In the genomic region with DNA sequence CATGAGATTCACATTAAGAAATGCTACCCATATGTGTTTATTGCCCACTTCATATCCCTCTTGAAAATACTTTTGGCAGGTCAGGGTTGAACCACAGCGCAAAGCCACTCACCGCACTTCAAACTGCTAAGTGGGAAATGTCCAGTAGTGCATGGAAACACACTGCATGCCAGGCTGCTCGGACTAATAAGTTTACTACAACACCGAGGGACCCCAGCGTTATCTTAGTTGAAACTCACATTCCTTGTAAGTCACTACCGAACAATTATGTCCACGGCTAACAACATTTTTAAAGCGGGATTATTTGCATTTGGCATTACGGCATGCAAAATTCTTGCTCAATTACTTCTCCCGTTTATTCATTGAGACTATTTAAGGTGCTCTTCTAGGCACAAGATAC, we compare ENCODE assay signal across 15 cellular contexts. TPM values are rescaled to one million over a fixed set of nuclear protein-coding genes. Genes with fewer than 3 reads are reported as not detected.
A peak's percentile ranks its signal among the peaks of the same experiment; 100 is the strongest.
DNase-seq lines count a peak whose midpoint lies in the region; ATAC-seq and TF ChIP-seq lines count a peak whose summit lies in the region.
"Had no signal": no experiment of that assay in that cellular context is flagged by ENCODE, and none has a peak within 500 bp of the region (broad histone marks: within the 10 kb centered on the region; RNA-seq: fewer than 3 reads in every experiment).

No MANE protein-coding gene starts in this region.

- no peaks in the 10 kb centered on the region for H3K36me3 ChIP-seq in SK-N-MC (ENCODE audit: insufficient read depth, low read length)
- H3K36me3 ChIP-seq: BE2C, heart right ventricle, sigmoid colon had no signal

- no peak for TF ChIP-seq CTCF in type B pancreatic cell (conservative IDR thresholded peaks at IDR 0.05)

- peak overlapping the region; percentile 72 for H3K27ac Mint-ChIP-seq in type B pancreatic cell

- no peaks in the 10 kb centered on the region for H3K27me3 ChIP-seq in right cardiac atrium (ENCODE audit: control insufficient read depth, insufficient read depth)
- H3K27me3 ChIP-seq: BE2C, heart right ventricle, sigmoid colon had no signal

- TF ChIP-seq POLR2A in erythroblast (IDR thresholded peaks at IDR 0.05; ENCODE audit: low read length): no peak

- intact Hi-C loops in right cardiac atrium (cut with DNase I) (loop anchor here in 1 of 4 donors (5.0 kb wide), 1 partner anchor 36 kb away; no protein-coding TSS in a partner anchor), cardiac septum (cut with DNase I) (no loop called here)

- WGBS in right cardiac atrium: 35% methylated on average over 10 of the region's 10 CpGs

- H3K4me1 ChIP-seq in right cardiac atrium (ENCODE audit: control insufficient read depth, insufficient read depth, low read length): peaks cover 26% of the 10 kb centered on the region

- ATAC-seq in right cardiac atrium (no peak), HG03025 (IDR thresholded peaks at IDR 0.05; ENCODE audit: low FRiP score, unreplicated experiment) (no peak)
- ATAC-seq: heart right ventricle had no signal

- no peaks in the 10 kb centered on the region for H3K27me3 Mint-ChIP-seq in type B pancreatic cell
- H3K27me3 Mint-ChIP-seq: activated naive CD8-positive, alpha-beta T cell treated with anti-CD3 and anti-CD28 coated beads for 36 hours had no signal

- H3K36me3 Mint-ChIP-seq in type B pancreatic cell: peaks cover 13% of the 10 kb centered on the region

- H3K9me3 Mint-ChIP-seq in type B pancreatic cell: peaks cover 3% of the 10 kb centered on the region

- no peak overlapping the region for H3K4me3 ChIP-seq in right cardiac atrium (ENCODE audit: low read length)
- H3K4me3 ChIP-seq in SK-N-MC: no peak overlapping the region
- H3K4me3 ChIP-seq: sigmoid colon had no signal

- peak overlapping the region; percentile 15 for H3K27ac ChIP-seq in right cardiac atrium (ENCODE audit: low read length)
- peak overlapping the region; percentile 30; the same call in 1 of the 2 replicates for H3K27ac ChIP-seq in SK-N-MC

- H3K9me3 ChIP-seq in right cardiac atrium (ENCODE audit: control insufficient read depth, low read length): no peaks in the 10 kb centered on the region
- H3K9me3 ChIP-seq in SK-N-MC (ENCODE audit: low read depth, low read length): no peaks in the 10 kb centered on the region
- H3K9me3 ChIP-seq: BE2C, heart right ventricle, sigmoid colon had no signal

- peak overlapping the region; percentile 65 for H3K4me3 Mint-ChIP-seq in type B pancreatic cell

- peak in 2 of 3 donors; percentile 25 to 59 for DNase-seq in right cardiac atrium
- DNase-seq in cardiac septum (ENCODE audit: low spot score): no peak
- no peak for DNase-seq in SK-N-MC (ENCODE audit: low read depth, low spot score)
- DNase-seq in left kidney (ENCODE audit: low read depth, low spot score): peak; percentile 56
- DNase-seq in type B pancreatic cell (ENCODE audit: extremely low spot score, unreplicated experiment): no peak
- no peak for DNase-seq in erythroblast (lab: John Stamatoyannopoulos, UW)
- no peak for DNase-seq in NAMALWA (ENCODE audit: low spot score)
- DNase-seq: activated CD4-positive, alpha-beta T cell treated with anti-CD3 and anti-CD28 coated beads, Interleukin-2, amount 50 U/mL, for 4 hours; activated naive CD8-positive, alpha-beta T cell treated with anti-CD3 and anti-CD28 coated beads for 36 hours; BE2C; heart right ventricle; NCI-H1417; sigmoid colon; T-helper 1 cell had no signal

- H3K9ac ChIP-seq in SK-N-MC (ENCODE audit: insufficient read length): no peak overlapping the region

- peaks cover 63% of the 10 kb centered on the region for H3K4me1 Mint-ChIP-seq in type B pancreatic cell (ENCODE audit: unreplicated experiment)

RNA-seq across cellular contexts. Expression of gene BRD4, which starts 4.0 kb away (rescaled TPM):
- total RNA-seq in right cardiac atrium (10 to 100 TPM; 51.1 to 62.8 (median 59.2) TPM), cardiac septum (72.3 TPM), type B pancreatic cell (ENCODE audit: low replicate concordance) (108 and 123 TPM in 2 replicates)
- 29.6 TPM for polyA plus RNA-seq in right cardiac atrium

RNA-seq across cellular contexts. Expression of gene AKAP8, which starts 51.3 kb away (rescaled TPM):
- total RNA-seq in right cardiac atrium: 10 to 100 TPM; 17.1 to 24.9 (median 21.4) TPM
- polyA plus RNA-seq in right cardiac atrium: 9.3 TPM
- 19.2 TPM for total RNA-seq in cardiac septum
- 34.8 and 37.0 TPM in 2 replicates for total RNA-seq in type B pancreatic cell (ENCODE audit: low replicate concordance)

Comparison
In these comparisons a context has a peak if more than half of its experiments do, and no peak if none do; other contexts are left out.
1. DNase-seq: peak in right cardiac atrium (2 of 3) and left kidney (single experiment); none in cardiac septum (single experiment), SK-N-MC (single experiment), type B pancreatic cell (single experiment), erythroblast (0 of 2) and NAMALWA (single experiment).